Comparison of ENCODE assay signal across 19 cellular contexts in the genomic region with DNA sequence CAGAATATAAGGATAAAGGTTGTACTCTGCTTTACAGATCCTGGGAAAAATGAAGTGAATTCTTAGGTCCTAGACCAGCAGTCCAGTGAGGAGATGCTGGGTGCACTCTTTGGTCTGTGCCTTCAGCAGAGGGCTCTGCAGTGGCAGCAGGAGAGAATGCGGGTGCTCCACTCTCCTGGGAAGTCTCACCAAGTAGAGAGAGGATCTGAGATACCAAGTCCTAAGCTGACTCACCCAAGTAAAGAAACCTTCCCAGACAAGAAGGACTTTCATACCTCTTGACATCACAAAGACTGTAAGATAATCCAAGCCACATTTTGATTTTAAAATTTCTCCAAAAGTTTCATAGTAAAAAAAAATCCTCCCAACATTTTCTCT.
DNase-seq lines count a peak whose midpoint lies in the region; ATAC-seq, FAIRE-seq and TF ChIP-seq lines count a peak whose summit lies in the region.
"Had no signal": no experiment of that assay in that cellular context is flagged by ENCODE, and none has a peak within 500 bp of the region (broad histone marks: within the 10 kb centered on the region; RNA-seq: fewer than 3 reads in every experiment).

No MANE protein-coding gene starts in this region.

- no peaks in the 10 kb centered on the region for H3K27me3 ChIP-seq in gastroesophageal sphincter
- H3K27me3 ChIP-seq: body of pancreas, left lung had no signal

- peak overlapping the region; percentile 34 to 53 for H3K27ac Mint-ChIP-seq in T-cell
- H3K27ac Mint-ChIP-seq: stimulated activated naive CD8-positive, alpha-beta T cell treated with anti-CD3 and anti-CD28 coated beads, Interleukin-15, Interleukin-2, amounts not matched to agents 100 ng/mL and 50 ng/mL, for 24 hours had no signal

- TF ChIP-seq POLR2A in A549 (IDR thresholded peaks at IDR 0.05; ENCODE audit: low read length) (no peak), gastroesophageal sphincter (IDR thresholded peaks at IDR 0.05) (no peak)

- H3K27ac ChIP-seq in A549 (peak overlapping the region in 1 of 2 experiments; percentile 72; a peak in 4 of 6 replicates), gastroesophageal sphincter (peak overlapping the region in 3 of 4 donors; percentile 8 to 35 (median 15))
- H3K27ac ChIP-seq: body of pancreas, left lung, prostate gland had no signal

- CTCF ChIA-PET in A549 (lab: Yijun Ruan, JAX) (interaction anchor here (1.4 kb wide), 1 partner anchor 38 kb away, joined by 4 read pairs; no protein-coding TSS in a partner anchor), T-cell (lab: Charles Lee) (no interaction called here)

- POLR2A ChIA-PET in A549 (lab: Yijun Ruan, JAX) (no interaction called here), T-cell (lab: Charles Lee) (no interaction called here)

- peaks cover 20 to 23% (median 21%) of the 10 kb centered on the region in 3 donors for H3K4me1 Mint-ChIP-seq in T-cell

- no peaks in the 10 kb centered on the region for H3K9me3 Mint-ChIP-seq in T-cell
- H3K9me3 Mint-ChIP-seq: stimulated activated naive CD8-positive, alpha-beta T cell treated with anti-CD3 and anti-CD28 coated beads, Interleukin-15, Interleukin-2, amounts not matched to agents 100 ng/mL and 50 ng/mL, for 24 hours had no signal

- TF ChIP-seq RAD21 in A549 (conservative IDR thresholded peaks at IDR 0.05 in 1 of 2, IDR thresholded peaks at IDR 0.05 in 1 of 2), result no peak

- H3K36me3 ChIP-seq in gastroesophageal sphincter, result peaks cover 0 to 77% of the 10 kb centered on the region in 2 donors

- H3K4me1 ChIP-seq in A549 (peaks cover 33% of the 10 kb centered on the region), gastroesophageal sphincter (no peaks in the 10 kb centered on the region)
- H3K4me1 ChIP-seq: body of pancreas, left lung, prostate gland had no signal

- WGBS in A549 (ENCODE audit: missing lambda C conversion rate), result 85% methylated on average over 1 of the region's 1 CpG
- 86% methylated on average over 1 of the region's 1 CpG; no CpG with 5 or more reads in 1 of the 2 donors for whole genome bisulfite sequencing in gastroesophageal sphincter (ENCODE audit: low coverage in 1 of 2), 2 donors

- TF ChIP-seq EP300 in A549 (IDR thresholded peaks at IDR 0.05) (no peak), gastroesophageal sphincter (IDR thresholded peaks at IDR 0.05) (no peak)

- H3K9me3 ChIP-seq in A549, result no peaks in the 10 kb centered on the region
- H3K9me3 ChIP-seq in gastroesophageal sphincter, result no peaks in the 10 kb centered on the region
- H3K9me3 ChIP-seq: body of pancreas, left lung, prostate gland had no signal

- peak overlapping the region; percentile 22; the same call in 1 of the 3 replicates for H3K4me2 ChIP-seq in A549

- H3K4me3 ChIP-seq in A549 (no peak overlapping the region), gastroesophageal sphincter (no peak overlapping the region)
- H3K4me3 ChIP-seq: body of pancreas, left lung, prostate gland had no signal

- no peaks in the 10 kb centered on the region for H3K27me3 Mint-ChIP-seq in T-cell
- H3K27me3 Mint-ChIP-seq: stimulated activated naive CD8-positive, alpha-beta T cell treated with anti-CD3 and anti-CD28 coated beads, Interleukin-15, Interleukin-2, amounts not matched to agents 100 ng/mL and 50 ng/mL, for 24 hours had no signal

- H3K36me3 Mint-ChIP-seq in T-cell, result peaks cover 72% of the 10 kb centered on the region

- ATAC-seq in A549 (peak; percentile 91 to 93), T-cell (replicated peaks in 1 of 4) (no peak), gastroesophageal sphincter (no peak), HG02981 (IDR thresholded peaks at IDR 0.05; ENCODE audit: unreplicated experiment) (no peak), GM19328 (IDR thresholded peaks at IDR 0.05; ENCODE audit: unreplicated experiment) (no peak)
- ATAC-seq: body of pancreas, left lung had no signal

- no peak for FAIRE-seq in A549 (lab: Jason Lieb, UNC)
- FAIRE-seq: D721Med, GM18507 had no signal

- DNase-seq in A549 (ENCODE audit: low read depth in 1 of 2, low spot score in 1 of 2) (peak in 1 of 2 experiments; percentile 43), HCEC 1CT (peak; percentile 33), T-cell (no peak), NCI-H1417 treated with DMSO at 0.1 percent for 48 hours (lab: John Stamatoyannopoulos, UW) (no peak), CD1c-positive myeloid dendritic cell (ENCODE audit: extremely low spot score) (no peak)
- DNase-seq: activated effector memory CD4-positive, alpha-beta T cell treated with Interleukin-2 at 50 U/mL for 16 hours; body of pancreas; left lung; NCI-H2081 treated with DMSO at 0.1 percent for 48 hours; NCI-H526 treated with DMSO at 0.1 percent for 48 hours; OCI-M1; stimulated activated CD4-positive, alpha-beta T cell treated with anti-CD3 and anti-CD28 coated beads, Interleukin-12 subunit alpha, Interleukin-12 subunit beta, amount 100 ng/mL, for 4 hours had no signal

- no peak overlapping the region for H3K4me3 Mint-ChIP-seq in T-cell
- H3K4me3 Mint-ChIP-seq: stimulated activated naive CD8-positive, alpha-beta T cell treated with anti-CD3 and anti-CD28 coated beads, Interleukin-15, Interleukin-2, amounts not matched to agents 100 ng/mL and 50 ng/mL, for 24 hours had no signal

- TF ChIP-seq CTCF in A549 (IDR thresholded peaks at IDR 0.05) (no peak), gastroesophageal sphincter (IDR thresholded peaks at IDR 0.05) (no peak)

TF ChIP-seq in A549, 52 proteins besides CTCF, POLR2A, EP300 and RAD21:
- TF ChIP-seq CBX2 (IDR thresholded peaks at IDR 0.05; ENCODE audit: borderline replicate concordance, low read depth) (no peak), MAZ (IDR thresholded peaks at IDR 0.05; ENCODE audit: borderline replicate concordance, low read depth, low read length) (no peak), SMC3 (IDR thresholded peaks at IDR 0.05) (no peak), PHF8 (IDR thresholded peaks at IDR 0.05; ENCODE audit: borderline replicate concordance, low read depth) (no peak), TFCP2L1 (CRISPR knock-in tag; IDR thresholded peaks at IDR 0.05) (no peak), NR3C1 (IDR thresholded peaks at IDR 0.05) (no peak), ZNF302 (CRISPR knock-in tag; IDR thresholded peaks at IDR 0.05) (no peak), JUNB (IDR thresholded peaks at IDR 0.05) (no peak), ZSCAN20 (CRISPR knock-in tag; IDR thresholded peaks at IDR 0.05) (no peak)
- TF ChIP-seq, protein P1, sequence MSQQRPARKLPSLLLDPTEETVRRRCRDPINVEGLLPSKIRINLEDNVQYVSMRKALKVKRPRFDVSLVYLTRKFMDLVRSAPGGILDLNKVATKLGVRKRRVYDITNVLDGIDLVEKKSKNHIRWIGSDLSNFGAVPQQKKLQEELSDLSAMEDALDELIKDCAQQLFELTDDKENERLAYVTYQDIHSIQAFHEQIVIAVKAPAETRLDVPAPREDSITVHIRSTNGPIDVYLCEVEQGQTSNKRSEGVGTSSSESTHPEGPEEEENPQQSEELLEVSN (IDR thresholded peaks at IDR 0.05; ENCODE audit: borderline replicate concordance, low read depth), result no peak
- TF ChIP-seq, protein P2, sequence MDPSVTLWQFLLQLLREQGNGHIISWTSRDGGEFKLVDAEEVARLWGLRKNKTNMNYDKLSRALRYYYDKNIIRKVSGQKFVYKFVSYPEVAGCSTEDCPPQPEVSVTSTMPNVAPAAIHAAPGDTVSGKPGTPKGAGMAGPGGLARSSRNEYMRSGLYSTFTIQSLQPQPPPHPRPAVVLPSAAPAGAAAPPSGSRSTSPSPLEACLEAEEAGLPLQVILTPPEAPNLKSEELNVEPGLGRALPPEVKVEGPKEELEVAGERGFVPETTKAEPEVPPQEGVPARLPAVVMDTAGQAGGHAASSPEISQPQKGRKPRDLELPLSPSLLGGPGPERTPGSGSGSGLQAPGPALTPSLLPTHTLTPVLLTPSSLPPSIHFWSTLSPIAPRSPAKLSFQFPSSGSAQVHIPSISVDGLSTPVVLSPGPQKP (IDR thresholded peaks at IDR 0.05; ENCODE audit: low read depth, low read length), result no peak

Comparison
In these comparisons a context has a peak if more than half of its experiments do, and no peak if none do; other contexts are left out.
1. ATAC-seq: peak in A549 (2 of 2); none in T-cell (0 of 4), gastroesophageal sphincter (single experiment), HG02981 (single experiment) and GM19328 (single experiment).